In genomic region chr10:27986831-27987230, GRCh38 we compare ENCODE assay signal across 23 cellular contexts. TPM values are rescaled to one million over a fixed set of nuclear protein-coding genes. Genes with fewer than 3 reads are reported as not detected.
"Had no signal": no experiment of that assay in that cellular context is flagged by ENCODE, and none has a peak within 500 bp of the region (broad histone marks: within the 10 kb centered on the region; RNA-seq: fewer than 3 reads in every experiment).

No MANE protein-coding gene starts in this region.

- H3K4me3 ChIP-seq: esophagus squamous epithelium, gastroesophageal sphincter, psoas muscle, right lobe of liver, testis, tibial nerve, upper lobe of right lung had no signal

- H3K36me3 Mint-ChIP-seq: naive thymus-derived CD8-positive, alpha-beta T cell; stimulated activated naive B cell treated with anti-CD40 and anti-IgM and Interleukin-4, amounts not matched to agents 10 μg/mL and 1 μg/mL and 100 μg/mL, for 72 hours had no signal

- H3K4me3 Mint-ChIP-seq: dendritic cell treated with granulocyte-macrophage colony-stimulating factor and Interleukin-4, amounts not matched to agents 40 ng/mL and 50 ng/mL, for 4 days; effector memory CD8-positive, alpha-beta T cell; naive thymus-derived CD8-positive, alpha-beta T cell; stimulated activated naive B cell treated with anti-CD40 and anti-IgM and Interleukin-4, amounts not matched to agents 10 μg/mL and 1 μg/mL and 100 μg/mL, for 72 hours; stimulated activated naive CD8-positive, alpha-beta T cell treated with anti-CD3 and anti-CD28 coated beads, Interleukin-15, amount 100 ng/mL, for 72 hours had no signal

- H3K9me3 ChIP-seq: esophagus squamous epithelium, gastroesophageal sphincter, neutrophil, psoas muscle, right lobe of liver, testis, tibial nerve, upper lobe of right lung had no signal

- H3K27me3 Mint-ChIP-seq: dendritic cell treated with granulocyte-macrophage colony-stimulating factor and Interleukin-4, amounts not matched to agents 40 ng/mL and 50 ng/mL, for 4 days; stimulated activated naive B cell treated with anti-CD40 and anti-IgM and Interleukin-4, amounts not matched to agents 10 μg/mL and 1 μg/mL and 100 μg/mL, for 72 hours had no signal

- ATAC-seq: effector memory CD8-positive, alpha-beta T cell; gastroesophageal sphincter; left lobe of liver; naive thymus-derived CD8-positive, alpha-beta T cell; psoas muscle; right lobe of liver; stimulated activated naive B cell treated with anti-CD40 and anti-IgM and Interleukin-4, amounts not matched to agents 10 μg/mL and 1 μg/mL and 100 μg/mL, for 72 hours; stimulated activated naive CD8-positive, alpha-beta T cell treated with anti-CD3 and anti-CD28 coated beads, Interleukin-15, amount 100 ng/mL, for 72 hours; upper lobe of right lung had no signal

- H3K9me3 Mint-ChIP-seq: dendritic cell treated with granulocyte-macrophage colony-stimulating factor and Interleukin-4, amounts not matched to agents 40 ng/mL and 50 ng/mL, for 4 days; effector memory CD8-positive, alpha-beta T cell; naive thymus-derived CD8-positive, alpha-beta T cell; stimulated activated naive B cell treated with anti-CD40 and anti-IgM and Interleukin-4, amounts not matched to agents 10 μg/mL and 1 μg/mL and 100 μg/mL, for 72 hours; stimulated activated naive CD8-positive, alpha-beta T cell treated with anti-CD3 and anti-CD28 coated beads, Interleukin-15, amount 100 ng/mL, for 72 hours had no signal

- H3K4me1 Mint-ChIP-seq: naive thymus-derived CD8-positive, alpha-beta T cell; stimulated activated naive B cell treated with anti-CD40 and anti-IgM and Interleukin-4, amounts not matched to agents 10 μg/mL and 1 μg/mL and 100 μg/mL, for 72 hours; stimulated activated naive CD8-positive, alpha-beta T cell treated with anti-CD3 and anti-CD28 coated beads, Interleukin-15, amount 100 ng/mL, for 72 hours had no signal

- DNase-seq: effector memory CD8-positive, alpha-beta T cell; esophagus squamous epithelium; foreskin fibroblast; glutamatergic neuron; islet precursor cell; mammary epithelial cell; naive thymus-derived CD8-positive, alpha-beta T cell; psoas muscle; retina; right lobe of liver; stimulated activated CD4-positive, alpha-beta T cell treated with anti-CD3 and anti-CD28 coated beads, Interleukin-2, amount 100 ng/mL, for 24 hours; stimulated activated CD4-positive, alpha-beta T cell treated with anti-CD3 and anti-CD28 coated beads, Interleukin-4, amount 100 ng/mL, for 4 hours; stimulated activated naive B cell treated with anti-CD40 and anti-IgM and Interleukin-4, amounts not matched to agents 10 μg/mL and 1 μg/mL and 100 μg/mL, for 72 hours; stimulated activated naive CD8-positive, alpha-beta T cell treated with anti-CD3 and anti-CD28 coated beads, Interleukin-15, amount 100 ng/mL, for 72 hours; testis; upper lobe of right lung had no signal

- H3K27ac ChIP-seq: esophagus squamous epithelium, gastroesophageal sphincter, neutrophil, psoas muscle, right lobe of liver, testis, tibial nerve, upper lobe of right lung had no signal

- H3K27ac Mint-ChIP-seq: dendritic cell treated with granulocyte-macrophage colony-stimulating factor and Interleukin-4, amounts not matched to agents 40 ng/mL and 50 ng/mL, for 4 days; effector memory CD8-positive, alpha-beta T cell; naive thymus-derived CD8-positive, alpha-beta T cell; stimulated activated naive B cell treated with anti-CD40 and anti-IgM and Interleukin-4, amounts not matched to agents 10 μg/mL and 1 μg/mL and 100 μg/mL, for 72 hours; stimulated activated naive CD8-positive, alpha-beta T cell treated with anti-CD3 and anti-CD28 coated beads, Interleukin-15, amount 100 ng/mL, for 72 hours had no signal

- H3K4me1 ChIP-seq: esophagus squamous epithelium, gastroesophageal sphincter, psoas muscle, right lobe of liver, testis, tibial nerve, upper lobe of right lung had no signal

- H3K36me3 ChIP-seq: esophagus squamous epithelium, gastroesophageal sphincter, neutrophil, right lobe of liver, tibial nerve, upper lobe of right lung had no signal

- H3K27me3 ChIP-seq: esophagus squamous epithelium, gastroesophageal sphincter, neutrophil, right lobe of liver, testis, tibial nerve, upper lobe of right lung had no signal

RNA-seq across cellular contexts. Expression of gene ODAD2, which starts 12.0 kb away (rescaled TPM):
- total RNA-seq: naive thymus-derived CD8-positive, alpha-beta T cell; subcutaneous adipose tissue had no signal
- polyA plus RNA-seq: mammary epithelial cell, neural cell had no signal
